8 cellular contexts compared by ENCODE assay signal in genomic region chr12:93442411-93443340, GRCh38. TPM values are rescaled to one million over a fixed set of nuclear protein-coding genes. Genes with fewer than 3 reads are reported as not detected.
DNase-seq lines count a peak whose midpoint lies in the region; ATAC-seq lines count a peak whose summit lies in the region.

No MANE protein-coding gene starts in this region.

- intact Hi-C loops in activated T-helper 2 cell treated with anti-CD3 and anti-CD28 coated beads, Interferon-gamma antibody, Interleukin-2, Interleukin-4, amounts not matched to agents 10 μg/mL and 5 μg/mL and 100 μg/mL, durations not matched to agents 14 hours and 24 hours and 36 hours (cut with micrococcal nuclease), result loop anchor here (1.0 to 10.0 kb wide), 4 partner anchors 25 to 515 kb away; partner anchors contain the start of genes CRADD, EEA1, MRPL42 and SOCS2

- H3K9me3 Mint-ChIP-seq in activated CD8-positive, alpha-beta memory T cell treated with anti-CD3 and anti-CD28 coated beads, Interleukin-2, amount 10 ng/mL, durations not matched to agents 7 days and 5 days (ENCODE audit: low read depth), result no peaks in the 10 kb centered on the region
- H3K9me3 Mint-ChIP-seq in activated T-helper 2 cell treated with anti-CD3 and anti-CD28 coated beads, Interferon-gamma antibody, Interleukin-2, Interleukin-4, amounts not matched to agents 10 μg/mL and 5 μg/mL and 100 μg/mL, durations not matched to agents 14 hours and 24 hours and 36 hours, result no peaks in the 10 kb centered on the region
- no peaks in the 10 kb centered on the region for H3K9me3 Mint-ChIP-seq in stimulated activated memory B cell treated with anti-CD40 and anti-IgM and Interleukin-4, amounts not matched to agents 10 μg/mL and 1 μg/mL and 100 μg/mL, for 72 hours

- H3K27me3 Mint-ChIP-seq in activated CD8-positive, alpha-beta memory T cell treated with anti-CD3 and anti-CD28 coated beads, Interleukin-2, amount 10 ng/mL, durations not matched to agents 7 days and 5 days, result no peaks in the 10 kb centered on the region
- no peaks in the 10 kb centered on the region for H3K27me3 Mint-ChIP-seq in activated T-helper 2 cell treated with anti-CD3 and anti-CD28 coated beads, Interferon-gamma antibody, Interleukin-2, Interleukin-4, amounts not matched to agents 10 μg/mL and 5 μg/mL and 100 μg/mL, durations not matched to agents 14 hours and 24 hours and 36 hours (ENCODE audit: low read depth)
- no peaks in the 10 kb centered on the region for H3K27me3 Mint-ChIP-seq in stimulated activated memory B cell treated with anti-CD40 and anti-IgM and Interleukin-4, amounts not matched to agents 10 μg/mL and 1 μg/mL and 100 μg/mL, for 72 hours

- H3K36me3 ChIP-seq in iPS DF 6.9 (ENCODE audit: control insufficient read depth, insufficient read depth, low read length), result no peaks in the 10 kb centered on the region

- H3K4me3 Mint-ChIP-seq in activated CD8-positive, alpha-beta memory T cell treated with anti-CD3 and anti-CD28 coated beads, Interleukin-2, amount 10 ng/mL, durations not matched to agents 7 days and 5 days, result peak overlapping the region; percentile 97
- peak overlapping the region; percentile 93 for H3K4me3 Mint-ChIP-seq in activated T-helper 2 cell treated with anti-CD3 and anti-CD28 coated beads, Interferon-gamma antibody, Interleukin-2, Interleukin-4, amounts not matched to agents 10 μg/mL and 5 μg/mL and 100 μg/mL, durations not matched to agents 14 hours and 24 hours and 36 hours (ENCODE audit: low read depth)
- H3K4me3 Mint-ChIP-seq in stimulated activated memory B cell treated with anti-CD40 and anti-IgM and Interleukin-4, amounts not matched to agents 10 μg/mL and 1 μg/mL and 100 μg/mL, for 72 hours, result peak overlapping the region; percentile 94

- H3K4me1 ChIP-seq in iPS DF 6.9 (ENCODE audit: control insufficient read depth, insufficient read depth, low read length), result peaks cover 2% of the 10 kb centered on the region

- peaks cover 5% of the 10 kb centered on the region for H3K36me3 Mint-ChIP-seq in activated CD8-positive, alpha-beta memory T cell treated with anti-CD3 and anti-CD28 coated beads, Interleukin-2, amount 10 ng/mL, durations not matched to agents 7 days and 5 days
- H3K36me3 Mint-ChIP-seq in activated T-helper 2 cell treated with anti-CD3 and anti-CD28 coated beads, Interferon-gamma antibody, Interleukin-2, Interleukin-4, amounts not matched to agents 10 μg/mL and 5 μg/mL and 100 μg/mL, durations not matched to agents 14 hours and 24 hours and 36 hours (ENCODE audit: low read depth), result peaks cover 10% of the 10 kb centered on the region
- H3K36me3 Mint-ChIP-seq in stimulated activated memory B cell treated with anti-CD40 and anti-IgM and Interleukin-4, amounts not matched to agents 10 μg/mL and 1 μg/mL and 100 μg/mL, for 72 hours, result no peaks in the 10 kb centered on the region

- CTCF ChIA-PET in activated CD8-positive, alpha-beta memory T cell treated with anti-CD3 and anti-CD28 coated beads, Interleukin-2, amount 10 ng/mL, durations not matched to agents 7 days and 5 days (lab: Charles Lee), result interaction anchor here (0.6 to 1.8 kb wide), 7 partner anchors 13 to 660 kb away, joined by 3 to 8 read pairs (median 3); partner anchors contain the start of gene MRPL42

- ATAC-seq in activated CD8-positive, alpha-beta memory T cell treated with anti-CD3 and anti-CD28 coated beads, Interleukin-2, amount 10 ng/mL, durations not matched to agents 7 days and 5 days, result no peak
- ATAC-seq in stimulated activated memory B cell treated with anti-CD40 and anti-IgM and Interleukin-4, amounts not matched to agents 10 μg/mL and 1 μg/mL and 100 μg/mL, for 72 hours, result no peak

- H3K4me1 Mint-ChIP-seq in activated CD8-positive, alpha-beta memory T cell treated with anti-CD3 and anti-CD28 coated beads, Interleukin-2, amount 10 ng/mL, durations not matched to agents 7 days and 5 days, result peaks cover 37% of the 10 kb centered on the region
- peaks cover 37% of the 10 kb centered on the region for H3K4me1 Mint-ChIP-seq in activated T-helper 2 cell treated with anti-CD3 and anti-CD28 coated beads, Interferon-gamma antibody, Interleukin-2, Interleukin-4, amounts not matched to agents 10 μg/mL and 5 μg/mL and 100 μg/mL, durations not matched to agents 14 hours and 24 hours and 36 hours (ENCODE audit: low read depth)
- peaks cover 56% of the 10 kb centered on the region for H3K4me1 Mint-ChIP-seq in stimulated activated memory B cell treated with anti-CD40 and anti-IgM and Interleukin-4, amounts not matched to agents 10 μg/mL and 1 μg/mL and 100 μg/mL, for 72 hours

- H3K4me3 ChIP-seq in iPS DF 6.9 (ENCODE audit: low read length), result peak overlapping the region; percentile 94

- H3K27ac Mint-ChIP-seq in activated CD8-positive, alpha-beta memory T cell treated with anti-CD3 and anti-CD28 coated beads, Interleukin-2, amount 10 ng/mL, durations not matched to agents 7 days and 5 days, result peak overlapping the region; percentile 99
- H3K27ac Mint-ChIP-seq in activated T-helper 2 cell treated with anti-CD3 and anti-CD28 coated beads, Interferon-gamma antibody, Interleukin-2, Interleukin-4, amounts not matched to agents 10 μg/mL and 5 μg/mL and 100 μg/mL, durations not matched to agents 14 hours and 24 hours and 36 hours, result peak overlapping the region; percentile 95
- H3K27ac Mint-ChIP-seq in stimulated activated memory B cell treated with anti-CD40 and anti-IgM and Interleukin-4, amounts not matched to agents 10 μg/mL and 1 μg/mL and 100 μg/mL, for 72 hours, result peak overlapping the region; percentile 97

- DNase-seq in activated CD8-positive, alpha-beta memory T cell treated with anti-CD3 and anti-CD28 coated beads, Interleukin-2, amount 10 ng/mL, durations not matched to agents 7 days and 5 days, result no peak
- DNase-seq in activated CD8-positive, alpha-beta memory T cell treated with anti-CD3 and anti-CD28 coated beads for 24 hours, result no peak
- no peak for DNase-seq in activated T-helper 2 cell treated with anti-CD3 and anti-CD28 coated beads, Interferon-gamma antibody, Interleukin-2, Interleukin-4, amounts not matched to agents 10 μg/mL and 5 μg/mL and 100 μg/mL, durations not matched to agents 14 hours and 24 hours and 36 hours (ENCODE audit: low spot score)
- DNase-seq in iPS DF 6.9 (ENCODE audit: low read depth, low spot score) (no peak), activated gamma-delta T cell treated with Interleukin-2 at 50 U/mL for 16 hours (no peak), mesenteric fat pad (ENCODE audit: low spot score) (no peak)
- DNase-seq in stimulated activated CD4-positive, alpha-beta T cell treated with anti-CD3 and anti-CD28 coated beads, Interleukin-1b, Interleukin-23, amount 100 ng/mL, for 48 hours, result no peak

- WGBS in iPS DF 6.9 (ENCODE audit: insufficient coverage, insufficient read length), result no CpG with 5 or more reads among the region's 19 CpGs

- no peaks in the 10 kb centered on the region for H3K27me3 ChIP-seq in iPS DF 6.9 (ENCODE audit: control insufficient read depth, insufficient read depth, low read length)

- H3K9me3 ChIP-seq in iPS DF 6.9 (ENCODE audit: control insufficient read depth, insufficient read depth, low read length), result no peaks in the 10 kb centered on the region

- no peak overlapping the region for H3K27ac ChIP-seq in iPS DF 6.9 (ENCODE audit: low read length)

RNA-seq across cellular contexts. Expression of gene UBE2N, which starts 0.9 kb away (rescaled TPM):
- total RNA-seq in activated CD8-positive, alpha-beta memory T cell treated with anti-CD3 and anti-CD28 coated beads, Interleukin-2, amount 10 ng/mL, durations not matched to agents 7 days and 5 days, result 100 to 1,000 TPM; 166 to 213 TPM
- 258 and 261 TPM in 2 replicates for total RNA-seq in activated T-helper 2 cell treated with anti-CD3 and anti-CD28 coated beads, Interferon-gamma antibody, Interleukin-2, Interleukin-4, amounts not matched to agents 10 μg/mL and 5 μg/mL and 100 μg/mL, durations not matched to agents 14 hours and 24 hours and 36 hours
- total RNA-seq in mesenteric fat pad, result 90.4 TPM

RNA-seq across cellular contexts. Expression of gene MRPL42, which starts 24.6 kb away (rescaled TPM):
- total RNA-seq in activated CD8-positive, alpha-beta memory T cell treated with anti-CD3 and anti-CD28 coated beads, Interleukin-2, amount 10 ng/mL, durations not matched to agents 7 days and 5 days, result 10 to 100 TPM; 47.9 to 63.3 TPM
- total RNA-seq in activated T-helper 2 cell treated with anti-CD3 and anti-CD28 coated beads, Interferon-gamma antibody, Interleukin-2, Interleukin-4, amounts not matched to agents 10 μg/mL and 5 μg/mL and 100 μg/mL, durations not matched to agents 14 hours and 24 hours and 36 hours, result 80.5 and 89.3 TPM in 2 replicates
- 45.5 TPM for total RNA-seq in mesenteric fat pad
